In genomic region chr1:198701250-198701649, GRCh38 we compare ENCODE assay signal across 14 cellular contexts.
DNase-seq lines count a peak whose midpoint lies in the region; ATAC-seq and TF ChIP-seq lines count a peak whose summit lies in the region.
"Had no signal": no experiment of that assay in that cellular context is flagged by ENCODE, and none has a peak within 500 bp of the region (broad histone marks: within the 10 kb centered on the region; RNA-seq: fewer than 3 reads in every experiment).

No MANE protein-coding gene starts in this region.

- H3K4me1 Mint-ChIP-seq in activated CD8-positive, alpha-beta T cell treated with anti-CD3 and anti-CD28 coated beads for 36 hours (ENCODE audit: low read depth), result peaks cover 83% of the 10 kb centered on the region
- H3K4me1 Mint-ChIP-seq in natural killer cell, result peaks cover 76 to 80% of the 10 kb centered on the region in 2 donors

- H2AFZ ChIP-seq in SK-N-SH (ENCODE audit: low read depth), result no peak overlapping the region

- TF ChIP-seq CTCF in SK-N-SH (IDR thresholded peaks at IDR 0.05) (no peak), natural killer cell (IDR thresholded peaks at IDR 0.05) (no peak)
- TF ChIP-seq CTCF in activated CD8-positive, alpha-beta T cell treated with anti-CD3 and anti-CD28 coated beads for 36 hours (IDR thresholded peaks at IDR 0.05), result no peak

- H3K4me3 ChIP-seq in SK-N-SH (ENCODE audit: low read depth in 2 of 2, low read length in 1 of 2), result no peak overlapping the region
- H3K4me3 ChIP-seq: MG63 had no signal

- TF ChIP-seq RAD21 in SK-N-SH (IDR thresholded peaks at IDR 0.05; ENCODE audit: low read length), result no peak

- peak overlapping the region; percentile 9 for H3K27ac Mint-ChIP-seq in activated CD8-positive, alpha-beta T cell treated with anti-CD3 and anti-CD28 coated beads for 36 hours
- peak overlapping the region; percentile 83 to 88 for H3K27ac Mint-ChIP-seq in natural killer cell
- H3K27ac Mint-ChIP-seq: progenitor cell of endocrine pancreas had no signal

- no peaks in the 10 kb centered on the region for H3K79me2 ChIP-seq in SK-N-SH (ENCODE audit: insufficient read depth)

- ATAC-seq in SK-N-SH treated with all-trans-retinoic acid at 6 μM for 48 hours (peak; percentile 56; the same call in 1 of the 3 replicates), natural killer cell (no peak), GM19035 (IDR thresholded peaks at IDR 0.05; ENCODE audit: unreplicated experiment) (no peak)
- peak; percentile 14 for ATAC-seq in activated CD8-positive, alpha-beta T cell treated with anti-CD3 and anti-CD28 coated beads for 36 hours

- CTCF ChIA-PET in SK-N-SH (lab: Yijun Ruan, JAX), result interaction anchor here (0.5 to 1.1 kb wide), 2 partner anchors 15 to 59 kb away, joined by 3 to 6 read pairs; no protein-coding TSS in a partner anchor
- CTCF ChIA-PET in activated CD8-positive, alpha-beta T cell treated with anti-CD3 and anti-CD28 coated beads for 36 hours (lab: Charles Lee), result interaction anchor here (0.8 to 2.1 kb wide), 9 partner anchors 10 to 342 kb away, joined by 3 to 11 read pairs (median 3); no protein-coding TSS in a partner anchor

- TF ChIP-seq EP300 in SK-N-SH (IDR thresholded peaks at IDR 0.05; ENCODE audit: borderline replicate concordance in 1 of 2, low read depth in 1 of 2, low read length in 1 of 2), result no peak

- H4K20me1 ChIP-seq in SK-N-SH (ENCODE audit: insufficient read depth), result no peaks in the 10 kb centered on the region

- H3K4me2 ChIP-seq in SK-N-SH, result no peak overlapping the region

- H3F3A ChIP-seq in SK-N-SH (replicated peaks; ENCODE audit: insufficient read depth), result no peaks in the 10 kb centered on the region

- POLR2A ChIA-PET in SK-N-SH (lab: Yijun Ruan, JAX), result no interaction called here
- POLR2A ChIA-PET in activated CD8-positive, alpha-beta T cell treated with anti-CD3 and anti-CD28 coated beads for 36 hours (lab: Charles Lee), result interaction anchor here (1.0 to 2.2 kb wide), 5 partner anchors 10 to 51 kb away, joined by 3 to 7 read pairs (median 4); no protein-coding TSS in a partner anchor

- H3K27ac ChIP-seq in SK-N-SH (ENCODE audit: low read depth in 2 of 2, low read length in 1 of 2), result no peak overlapping the region

- H3K9ac ChIP-seq in SK-N-SH, result no peak overlapping the region

- peaks cover 0 to 9% of the 10 kb centered on the region in 2 experiments; a peak in 2 of 4 replicates for H3K4me1 ChIP-seq in SK-N-SH (ENCODE audit: control insufficient read depth in 1 of 2, insufficient read depth in 2 of 2, low read depth in 1 of 2, low read length in 1 of 2)

- intact Hi-C loops in activated CD8-positive, alpha-beta T cell treated with anti-CD3 and anti-CD28 coated beads for 36 hours (cut with micrococcal nuclease), result no loop called here
- intact Hi-C loops in natural killer cell (cut with micrococcal nuclease), result loop anchor here (5.0 kb wide), 1 partner anchor 41 kb away; no protein-coding TSS in a partner anchor

- H3K9me3 Mint-ChIP-seq in activated CD8-positive, alpha-beta T cell treated with anti-CD3 and anti-CD28 coated beads for 36 hours, result no peaks in the 10 kb centered on the region
- H3K9me3 Mint-ChIP-seq in natural killer cell, result no peaks in the 10 kb centered on the region
- H3K9me3 Mint-ChIP-seq: dendritic cell treated with granulocyte-macrophage colony-stimulating factor and Interleukin-4, amounts not matched to agents 40 ng/mL and 50 ng/mL, for 4 days had no signal

- DNase-seq in SK-N-SH (no peak), M059J (ENCODE audit: low read depth) (peak; percentile 46), natural killer cell (no peak), NCI-H82 treated with DMSO at 0.1 percent for 48 hours (lab: John Stamatoyannopoulos, UW; ENCODE audit: unreplicated experiment) (no peak)
- DNase-seq in activated CD8-positive, alpha-beta T cell treated with anti-CD3 and anti-CD28 coated beads for 36 hours, result no peak
- DNase-seq in activated effector memory CD4-positive, alpha-beta T cell treated with Interleukin-2 at 50 U/mL for 16 hours, result no peak
- DNase-seq: anterior cingulate cortex, DMS 273 treated with DMSO at 0.1 percent for 48 hours, MG63, SW 1271 had no signal

- H3K36me3 Mint-ChIP-seq in activated CD8-positive, alpha-beta T cell treated with anti-CD3 and anti-CD28 coated beads for 36 hours (ENCODE audit: low read depth), result peaks cover 86% of the 10 kb centered on the region
- peaks cover 82% of the 10 kb centered on the region for H3K36me3 Mint-ChIP-seq in natural killer cell

- no peaks in the 10 kb centered on the region for H3K9me2 ChIP-seq in SK-N-SH

- H3K4me3 Mint-ChIP-seq in activated CD8-positive, alpha-beta T cell treated with anti-CD3 and anti-CD28 coated beads for 36 hours, result no peak overlapping the region
- H3K4me3 Mint-ChIP-seq in natural killer cell, result peak overlapping the region; percentile 9
- H3K4me3 Mint-ChIP-seq: dendritic cell treated with granulocyte-macrophage colony-stimulating factor and Interleukin-4, amounts not matched to agents 40 ng/mL and 50 ng/mL, for 4 days had no signal

- no peaks in the 10 kb centered on the region for H3K36me3 ChIP-seq in SK-N-SH (replicated peaks in 1 of 2; ENCODE audit: control insufficient read depth in 1 of 2, insufficient read depth in 2 of 2, low read length in 1 of 2)
- H3K36me3 ChIP-seq: MG63 had no signal

- no peaks in the 10 kb centered on the region for H3K9me3 ChIP-seq in SK-N-SH
- H3K9me3 ChIP-seq: MG63 had no signal

- WGBS in SK-N-SH (ENCODE audit: low lambda C conversion rate), result 70% methylated on average over 1 of the region's 1 CpG

- H3K27me3 Mint-ChIP-seq in activated CD8-positive, alpha-beta T cell treated with anti-CD3 and anti-CD28 coated beads for 36 hours, result no peaks in the 10 kb centered on the region
- H3K27me3 Mint-ChIP-seq in natural killer cell (ENCODE audit: low read depth in 2 of 2), result no peaks in the 10 kb centered on the region
- H3K27me3 Mint-ChIP-seq: dendritic cell treated with granulocyte-macrophage colony-stimulating factor and Interleukin-4, amounts not matched to agents 40 ng/mL and 50 ng/mL, for 4 days had no signal

- H3K27me3 ChIP-seq in SK-N-SH (ENCODE audit: insufficient read depth), result no peaks in the 10 kb centered on the region
- H3K27me3 ChIP-seq: MG63 had no signal

TF ChIP-seq in SK-N-SH treated with all-trans-retinoic acid at 6 μM for 48 hours, 23 proteins besides CTCF, POLR2A, EP300 and RAD21 (continues in another document):
- no peak for TF ChIP-seq ZC3H10 (CRISPR knock-in tag; IDR thresholded peaks at IDR 0.05)
- no peak for TF ChIP-seq CSDC2 (CRISPR knock-in tag; IDR thresholded peaks at IDR 0.05)
- no peak for TF ChIP-seq SNAI2 (CRISPR knock-in tag; IDR thresholded peaks at IDR 0.05)
- TF ChIP-seq BACH2 (CRISPR knock-in tag; IDR thresholded peaks at IDR 0.05; ENCODE audit: borderline replicate concordance), result no peak
- TF ChIP-seq ZNF565 (CRISPR knock-in tag; conservative IDR thresholded peaks at IDR 0.05; ENCODE audit: low read depth), result no peak
- no peak for TF ChIP-seq OSR1 (CRISPR knock-in tag; IDR thresholded peaks at IDR 0.05)
- TF ChIP-seq, protein P1, sequence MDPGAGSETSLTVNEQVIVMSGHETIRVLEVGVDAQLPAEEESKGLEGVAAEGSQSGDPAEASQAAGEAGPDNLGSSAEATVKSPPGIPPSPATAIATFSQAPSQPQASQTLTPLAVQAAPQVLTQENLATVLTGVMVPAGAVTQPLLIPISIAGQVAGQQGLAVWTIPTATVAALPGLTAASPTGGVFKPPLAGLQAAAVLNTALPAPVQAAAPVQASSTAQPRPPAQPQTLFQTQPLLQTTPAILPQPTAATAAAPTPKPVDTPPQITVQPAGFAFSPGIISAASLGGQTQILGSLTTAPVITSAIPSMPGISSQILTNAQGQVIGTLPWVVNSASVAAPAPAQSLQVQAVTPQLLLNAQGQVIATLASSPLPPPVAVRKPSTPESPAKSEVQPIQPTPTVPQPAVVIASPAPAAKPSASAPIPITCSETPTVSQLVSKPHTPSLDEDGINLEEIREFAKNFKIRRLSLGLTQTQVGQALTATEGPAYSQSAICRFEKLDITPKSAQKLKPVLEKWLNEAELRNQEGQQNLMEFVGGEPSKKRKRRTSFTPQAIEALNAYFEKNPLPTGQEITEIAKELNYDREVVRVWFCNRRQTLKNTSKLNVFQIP (CRISPR knock-in tag; IDR thresholded peaks at IDR 0.05; ENCODE audit: borderline replicate concordance, low read depth), result no peak
- no peak for TF ChIP-seq ARNTL (CRISPR knock-in tag; IDR thresholded peaks at IDR 0.05; ENCODE audit: borderline replicate concordance, low read depth)

TF ChIP-seq in SK-N-SH, 30 proteins besides CTCF, POLR2A, EP300 and RAD21:
- TF ChIP-seq MAX (IDR thresholded peaks at IDR 0.05; ENCODE audit: low read depth) (no peak), PBX3 (IDR thresholded peaks at IDR 0.05) (no peak), GABPA (IDR thresholded peaks at IDR 0.05; ENCODE audit: low read depth) (no peak), JUND (IDR thresholded peaks at IDR 0.05) (no peak), NRF1 (IDR thresholded peaks at IDR 0.05; ENCODE audit: low read depth, low read length) (no peak)
TF ChIP-seq in SK-N-SH: peak in this region for 0.

Comparison
In these comparisons a context has a peak if more than half of its experiments do, and no peak if none do; other contexts are left out.
1. ATAC-seq: peak in SK-N-SH treated with all-trans-retinoic acid at 6 μM for 48 hours (single experiment) and activated CD8-positive, alpha-beta T cell treated with anti-CD3 and anti-CD28 coated beads for 36 hours (single experiment); none in natural killer cell (0 of 3) and GM19035 (single experiment).